In the genomic region with DNA sequence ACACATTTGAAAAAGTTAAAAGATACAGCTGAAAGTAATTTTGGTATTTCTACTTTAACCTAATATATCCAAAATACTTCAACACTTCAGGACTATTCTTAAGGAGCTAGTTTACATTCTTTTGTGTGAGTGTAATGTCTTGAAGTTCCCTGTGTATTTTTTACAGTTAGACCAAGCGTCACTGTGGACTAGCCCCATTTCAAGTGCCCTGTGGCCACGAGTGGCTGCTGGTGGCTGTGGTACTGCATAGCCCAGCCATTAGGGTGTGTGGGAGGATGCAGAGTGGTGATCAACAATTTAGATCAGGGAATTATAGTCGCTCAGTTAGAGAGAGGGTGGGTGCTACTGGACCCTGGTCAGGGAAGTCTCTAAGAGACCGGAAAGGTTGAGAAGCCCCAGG, we compare ENCODE assay signal across 17 cellular contexts. TPM values are rescaled to one million over a fixed set of nuclear protein-coding genes. Genes with fewer than 3 reads are reported as not detected.
DNase-seq lines count a peak whose midpoint lies in the region; FAIRE-seq and TF ChIP-seq lines count a peak whose summit lies in the region.
"Had no signal": no experiment of that assay in that cellular context is flagged by ENCODE, and none has a peak within 500 bp of the region (broad histone marks: within the 10 kb centered on the region; RNA-seq: fewer than 3 reads in every experiment).

No MANE protein-coding gene starts in this region.

- H3K36me3 Mint-ChIP-seq in astrocyte (ENCODE audit: low read depth, unreplicated experiment) (no peaks in the 10 kb centered on the region), nephron (ENCODE audit: low read depth) (no peaks in the 10 kb centered on the region)

- no peaks in the 10 kb centered on the region for H3K9me3 Mint-ChIP-seq in astrocyte (ENCODE audit: unreplicated experiment)
- no peaks in the 10 kb centered on the region for H3K9me3 Mint-ChIP-seq in nephron

- FAIRE-seq in astrocyte (lab: Jason Lieb, UNC): no peak
- FAIRE-seq: H54 had no signal

- H3K27me3 ChIP-seq in GM23248 (replicated peaks; ENCODE audit: insufficient read depth) (no peaks in the 10 kb centered on the region), astrocyte (ENCODE audit: insufficient read depth, low read length) (no peaks in the 10 kb centered on the region)

- in situ Hi-C loops in GM23248 (cut with MboI): no loop called here

- H3K27ac ChIP-seq in GM23248 (no peak overlapping the region), astrocyte (ENCODE audit: low read depth, low read length) (no peak overlapping the region), coronary artery (no peak overlapping the region)
- H3K27ac ChIP-seq: C4-2B, RWPE1 had no signal

- peak overlapping the region; percentile 83 for H3K27ac Mint-ChIP-seq in astrocyte (ENCODE audit: unreplicated experiment)
- peak overlapping the region in 2 of 3 experiments; percentile 79 to 87 for H3K27ac Mint-ChIP-seq in nephron

- 25 to 30% methylated on average over 4 of the region's 4 CpGs for WGBS in GM23248 (ENCODE audit: low coverage in 1 of 2, low lambda C conversion rate in 2 of 2, missing lambda C conversion rate in 2 of 2), 2 experiments

- H3K27me3 Mint-ChIP-seq in astrocyte (ENCODE audit: low read depth, unreplicated experiment): peaks cover 17% of the 10 kb centered on the region
- peaks cover 3% of the 10 kb centered on the region for H3K27me3 Mint-ChIP-seq in nephron (ENCODE audit: low read depth)

- H3K4me1 ChIP-seq in GM23248 (ENCODE audit: insufficient read depth) (no peaks in the 10 kb centered on the region), astrocyte (ENCODE audit: insufficient read depth, low read length) (no peaks in the 10 kb centered on the region)

- H3K4me2 ChIP-seq in GM23248 (ENCODE audit: unreplicated experiment) (no peak overlapping the region), astrocyte (ENCODE audit: low read length) (no peak overlapping the region)

- H3K4me1 Mint-ChIP-seq in astrocyte (ENCODE audit: low read depth, unreplicated experiment) (peaks cover 32% of the 10 kb centered on the region), nephron (peaks cover 5% of the 10 kb centered on the region)

- H3K9me3 ChIP-seq in GM23248 (ENCODE audit: low read depth) (no peaks in the 10 kb centered on the region), astrocyte (ENCODE audit: insufficient read depth, low read depth, low read length) (no peaks in the 10 kb centered on the region)

- H3K79me2 ChIP-seq in GM23248 (ENCODE audit: insufficient read depth): no peaks in the 10 kb centered on the region
- H3K79me2 ChIP-seq in astrocyte (ENCODE audit: insufficient read depth, low read length): no peaks in the 10 kb centered on the region

- H3K9ac ChIP-seq in GM23248: no peak overlapping the region
- H3K9ac ChIP-seq in astrocyte (ENCODE audit: low read length): no peak overlapping the region

- H2AFZ ChIP-seq in GM23248: no peak overlapping the region
- no peak overlapping the region for H2AFZ ChIP-seq in astrocyte (ENCODE audit: low read depth, low read length)

- no peak overlapping the region for H3K4me3 ChIP-seq in GM23248
- no peak overlapping the region for H3K4me3 ChIP-seq in astrocyte (ENCODE audit: insufficient read depth, low read depth, low read length)
- H3K4me3 ChIP-seq in fibroblast of villous mesenchyme (ENCODE audit: low read depth, low read length): no peak overlapping the region
- H3K4me3 ChIP-seq in coronary artery: no peak overlapping the region

- no peaks in the 10 kb centered on the region for H3K9me2 ChIP-seq in GM23248 (ENCODE audit: insufficient read depth)

- H3F3A ChIP-seq in GM23248 (ENCODE audit: insufficient read depth): no peaks in the 10 kb centered on the region

- H4K20me1 ChIP-seq in GM23248 (ENCODE audit: insufficient read depth) (no peaks in the 10 kb centered on the region), astrocyte (ENCODE audit: insufficient read depth, low read length) (no peaks in the 10 kb centered on the region)

- DNase-seq in GM23248 (peak; percentile 6), astrocyte (ENCODE audit: low read depth) (no peak), fibroblast of villous mesenchyme (ENCODE audit: low read depth) (peak; percentile 14), NCI-H1436 treated with DMSO at 0.1 percent for 48 hours (lab: John Stamatoyannopoulos, UW) (no peak), coronary artery (ENCODE audit: low spot score) (no peak)
- DNase-seq in stimulated activated CD4-positive, alpha-beta T cell treated with anti-CD3 and anti-CD28 coated beads, Interleukin-1b, Interleukin-23, amount 100 ng/mL, for 48 hours: no peak
- DNase-seq: EL, NCI-H187 treated with DMSO at 0.1 percent for 48 hours, NCI-H526 treated with DMSO at 0.1 percent for 48 hours had no signal

- H3K4me3 Mint-ChIP-seq in astrocyte (ENCODE audit: unreplicated experiment): no peak overlapping the region
- no peak overlapping the region for H3K4me3 Mint-ChIP-seq in nephron

- TF ChIP-seq CTCF in astrocyte (IDR thresholded peaks at IDR 0.05; ENCODE audit: insufficient read depth, low read depth, low read length) (no peak), fibroblast of villous mesenchyme (IDR thresholded peaks at IDR 0.05; ENCODE audit: insufficient read depth, low read depth, low read length) (no peak), nephron (IDR thresholded peaks at IDR 0.05; ENCODE audit: unreplicated experiment in 3 of 3) (no peak), coronary artery (IDR thresholded peaks at IDR 0.05) (no peak)

- H3K36me3 ChIP-seq in GM23248 (ENCODE audit: low read depth) (no peaks in the 10 kb centered on the region), astrocyte (ENCODE audit: insufficient read depth, low read length) (no peaks in the 10 kb centered on the region)

RNA-seq across cellular contexts. Expression of a gene that starts 0.9 kb away (rescaled TPM):
- total RNA-seq in GM23248 (2014; rRNA removed; shearing (Covaris generic)): not detected in 2 replicates
- not detected in 2 replicates for polyA plus RNA-seq in GM23248 (2016; fragmentation: Nextera tagmentation; extraction: Ambion mirVana)
- total RNA-seq in astrocyte: 0.41 and 0.50 TPM in 2 replicates
- total RNA-seq in fibroblast of villous mesenchyme: not detected in 2 replicates
- total RNA-seq: A673, HT1080, LHCN-M2, OCI-LY7 had no signal

RNA-seq across cellular contexts. Expression of a gene that starts 53.9 kb away (rescaled TPM):
- 0.63 and 5.6 TPM in 2 replicates for total RNA-seq in GM23248 (2014; rRNA removed; shearing (Covaris generic))
- polyA plus RNA-seq in GM23248 (2016; fragmentation: Nextera tagmentation; extraction: Ambion mirVana): 1.5 and 1.6 TPM in 2 replicates
- total RNA-seq in astrocyte (1.7 and 2.9 TPM in 2 replicates), fibroblast of villous mesenchyme (not detected in 2 replicates)
- total RNA-seq: A673, HT1080, LHCN-M2, OCI-LY7 had no signal

Comparison
In these comparisons a context has a peak if more than half of its experiments do, and no peak if none do; other contexts are left out.
1. DNase-seq: peak in GM23248 (single experiment) and fibroblast of villous mesenchyme (single experiment); none in astrocyte (single experiment), NCI-H1436 treated with DMSO at 0.1 percent for 48 hours (single experiment), stimulated activated CD4-positive, alpha-beta T cell treated with anti-CD3 and anti-CD28 coated beads, Interleukin-1b, Interleukin-23, amount 100 ng/mL, for 48 hours (single experiment) and coronary artery (single experiment).